Comparison of ENCODE assay signal across 32 cellular contexts in genomic region chr14:56815301-56815700, GRCh38. TPM values are rescaled to one million over a fixed set of nuclear protein-coding genes. Genes with fewer than 3 reads are reported as not detected.
"Had no signal": no experiment of that assay in that cellular context is flagged by ENCODE, and none has a peak within 500 bp of the region (broad histone marks: within the 10 kb centered on the region; RNA-seq: fewer than 3 reads in every experiment).

No MANE protein-coding gene starts in this region.

- H3K4me3 ChIP-seq: breast epithelium, Peyer's patch had no signal

- H3K27ac ChIP-seq: breast epithelium, Peyer's patch had no signal

- H3K36me3 ChIP-seq: breast epithelium, Peyer's patch had no signal

- H3K4me1 Mint-ChIP-seq: activated CD4-positive, alpha-beta memory T cell treated with anti-CD3 and anti-CD28 coated beads, Interleukin-2, amount 10 ng/mL, durations not matched to agents 7 days and 5 days; activated naive CD4-positive, alpha-beta T cell treated with anti-CD3 and anti-CD28 coated beads, Interleukin-2, amount 10 ng/mL, durations not matched to agents 7 days and 5 days; activated T-helper 17 cell treated with anti-CD3 and anti-CD28 coated beads, Interleukin-2, amount 50 U/mL, for 72 hours had no signal

- H3K4me1 ChIP-seq: breast epithelium, Peyer's patch had no signal

- FAIRE-seq: TTC549 had no signal

- H3K9me3 Mint-ChIP-seq: activated CD4-positive, alpha-beta memory T cell treated with anti-CD3 and anti-CD28 coated beads, Interleukin-2, amount 10 ng/mL, durations not matched to agents 7 days and 5 days; activated naive CD4-positive, alpha-beta T cell treated with anti-CD3 and anti-CD28 coated beads, Interleukin-2, amount 10 ng/mL, durations not matched to agents 7 days and 5 days had no signal

- H3K27ac Mint-ChIP-seq: activated CD4-positive, alpha-beta memory T cell treated with anti-CD3 and anti-CD28 coated beads, Interleukin-2, amount 10 ng/mL, durations not matched to agents 7 days and 5 days; activated CD4-positive, alpha-beta T cell treated with anti-CD3 and anti-CD28 coated beads for 36 hours; activated naive CD4-positive, alpha-beta T cell treated with anti-CD3 and anti-CD28 coated beads, Interleukin-2, amount 10 ng/mL, durations not matched to agents 7 days and 5 days; activated naive CD8-positive, alpha-beta T cell treated with anti-CD3 and anti-CD28 coated beads for 36 hours; activated T-helper 17 cell treated with anti-CD3 and anti-CD28 coated beads, Interleukin-2, amount 50 U/mL, for 72 hours had no signal

- ATAC-seq: activated CD4-positive, alpha-beta T cell treated with anti-CD3 and anti-CD28 coated beads for 36 hours; activated T-helper 17 cell treated with anti-CD3 and anti-CD28 coated beads, Interleukin-2, amount 50 U/mL, for 72 hours had no signal

- H3K4me3 Mint-ChIP-seq: activated CD4-positive, alpha-beta memory T cell treated with anti-CD3 and anti-CD28 coated beads, Interleukin-2, amount 10 ng/mL, durations not matched to agents 7 days and 5 days; activated CD4-positive, alpha-beta T cell treated with anti-CD3 and anti-CD28 coated beads for 36 hours; activated naive CD4-positive, alpha-beta T cell treated with anti-CD3 and anti-CD28 coated beads, Interleukin-2, amount 10 ng/mL, durations not matched to agents 7 days and 5 days; activated naive CD8-positive, alpha-beta T cell treated with anti-CD3 and anti-CD28 coated beads for 36 hours; activated T-helper 17 cell treated with anti-CD3 and anti-CD28 coated beads, Interleukin-2, amount 50 U/mL, for 72 hours had no signal

- H3K9me3 ChIP-seq: breast epithelium, Peyer's patch had no signal

- DNase-seq: activated CD4-positive, alpha-beta memory T cell treated with anti-CD3 and anti-CD28 coated beads, Interleukin-2, amount 10 ng/mL, durations not matched to agents 7 days and 5 days; activated CD4-positive, alpha-beta T cell treated with anti-CD3 and anti-CD28 coated beads for 36 hours; activated CD4-positive, alpha-beta T cell treated with anti-CD3 and anti-CD28 coated beads, Interleukin-2, amount 50 U/mL, for 1 hour; activated gamma-delta T cell treated with Interleukin-2 at 50 U/mL for 16 hours; activated naive CD4-positive, alpha-beta T cell treated with anti-CD3 and anti-CD28 coated beads, Interleukin-2, amount 10 ng/mL, durations not matched to agents 7 days and 5 days; activated naive CD8-positive, alpha-beta T cell treated with anti-CD3 and anti-CD28 coated beads for 36 hours; activated T-cell treated with anti-CD3 and anti-CD28 coated beads for 4 hours; activated T-cell treated with anti-CD3 and anti-CD28 coated beads, Interleukin-2, amount 50 U/mL, for 48 hours; caudate nucleus; KG1; NCI-H1092; NCI-H1417; NCI-H1694; NCI-H2029; NCI-H2107; NCI-H2171 treated with DMSO at 0.1 percent for 48 hours; NCI-H226; NCI-H526; NCI-H774; Peyer's patch; SHP77 treated with DMSO at 0.1 percent for 48 hours; T-helper 2 cell; T1000 had no signal

RNA-seq across cellular contexts. Expression of gene OTX2, which starts 5.0 kb away (rescaled TPM):
- total RNA-seq: activated CD4-positive, alpha-beta memory T cell treated with anti-CD3 and anti-CD28 coated beads, Interleukin-2, amount 10 ng/mL, durations not matched to agents 7 days and 5 days; activated CD4-positive, alpha-beta T cell treated with anti-CD3 and anti-CD28 coated beads for 36 hours; activated CD8-positive, alpha-beta memory T cell treated with anti-CD3 and anti-CD28 coated beads for 36 hours; activated naive CD8-positive, alpha-beta T cell treated with anti-CD3 and anti-CD28 coated beads for 36 hours; activated T-helper 17 cell treated with anti-CD3 and anti-CD28 coated beads, Interleukin-2, amount 50 U/mL, for 72 hours; breast epithelium; LHCN-M2; M059J; NCI-H460; Peyer's patch; SK-MEL-5 had no signal
- polyA plus RNA-seq: adipose tissue had no signal
